ENCODE assay signal across 2 cellular contexts in the genomic region with DNA sequence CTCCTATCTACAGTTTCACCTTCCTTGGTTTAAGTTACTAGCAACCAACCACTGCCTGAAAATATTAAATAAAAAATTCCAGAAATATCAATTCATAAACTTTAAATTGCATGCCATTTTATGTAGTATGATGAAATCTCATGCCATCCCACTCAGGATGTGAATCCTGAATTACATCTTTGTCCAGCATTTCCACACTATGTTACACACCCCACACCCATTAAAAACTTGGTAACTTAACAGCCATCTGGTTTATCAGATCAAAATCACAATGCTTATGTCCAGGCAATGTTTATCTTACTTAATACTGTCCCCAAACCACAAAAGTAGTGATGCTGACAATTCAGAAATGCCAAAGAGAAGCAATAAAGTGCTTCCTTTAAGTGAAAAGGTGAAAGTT.
TF ChIP-seq lines count a peak whose summit lies in the region.

No MANE protein-coding gene starts in this region.

TF ChIP-seq in GM23338, 12 proteins besides CTCF, POLR2A, EP300 and RAD21 (continued from another document):
- TF ChIP-seq ETS1 (IDR thresholded peaks at IDR 0.05) (no peak), STAT1 (IDR thresholded peaks at IDR 0.05; ENCODE audit: unreplicated experiment) (no peak), ZNF331 (CRISPR knock-in tag; IDR thresholded peaks at IDR 0.05; ENCODE audit: low read depth) (no peak), EZH2phosphoT487 (IDR thresholded peaks at IDR 0.05; ENCODE audit: unreplicated experiment) (no peak)
- TF ChIP-seq, protein P1, sequence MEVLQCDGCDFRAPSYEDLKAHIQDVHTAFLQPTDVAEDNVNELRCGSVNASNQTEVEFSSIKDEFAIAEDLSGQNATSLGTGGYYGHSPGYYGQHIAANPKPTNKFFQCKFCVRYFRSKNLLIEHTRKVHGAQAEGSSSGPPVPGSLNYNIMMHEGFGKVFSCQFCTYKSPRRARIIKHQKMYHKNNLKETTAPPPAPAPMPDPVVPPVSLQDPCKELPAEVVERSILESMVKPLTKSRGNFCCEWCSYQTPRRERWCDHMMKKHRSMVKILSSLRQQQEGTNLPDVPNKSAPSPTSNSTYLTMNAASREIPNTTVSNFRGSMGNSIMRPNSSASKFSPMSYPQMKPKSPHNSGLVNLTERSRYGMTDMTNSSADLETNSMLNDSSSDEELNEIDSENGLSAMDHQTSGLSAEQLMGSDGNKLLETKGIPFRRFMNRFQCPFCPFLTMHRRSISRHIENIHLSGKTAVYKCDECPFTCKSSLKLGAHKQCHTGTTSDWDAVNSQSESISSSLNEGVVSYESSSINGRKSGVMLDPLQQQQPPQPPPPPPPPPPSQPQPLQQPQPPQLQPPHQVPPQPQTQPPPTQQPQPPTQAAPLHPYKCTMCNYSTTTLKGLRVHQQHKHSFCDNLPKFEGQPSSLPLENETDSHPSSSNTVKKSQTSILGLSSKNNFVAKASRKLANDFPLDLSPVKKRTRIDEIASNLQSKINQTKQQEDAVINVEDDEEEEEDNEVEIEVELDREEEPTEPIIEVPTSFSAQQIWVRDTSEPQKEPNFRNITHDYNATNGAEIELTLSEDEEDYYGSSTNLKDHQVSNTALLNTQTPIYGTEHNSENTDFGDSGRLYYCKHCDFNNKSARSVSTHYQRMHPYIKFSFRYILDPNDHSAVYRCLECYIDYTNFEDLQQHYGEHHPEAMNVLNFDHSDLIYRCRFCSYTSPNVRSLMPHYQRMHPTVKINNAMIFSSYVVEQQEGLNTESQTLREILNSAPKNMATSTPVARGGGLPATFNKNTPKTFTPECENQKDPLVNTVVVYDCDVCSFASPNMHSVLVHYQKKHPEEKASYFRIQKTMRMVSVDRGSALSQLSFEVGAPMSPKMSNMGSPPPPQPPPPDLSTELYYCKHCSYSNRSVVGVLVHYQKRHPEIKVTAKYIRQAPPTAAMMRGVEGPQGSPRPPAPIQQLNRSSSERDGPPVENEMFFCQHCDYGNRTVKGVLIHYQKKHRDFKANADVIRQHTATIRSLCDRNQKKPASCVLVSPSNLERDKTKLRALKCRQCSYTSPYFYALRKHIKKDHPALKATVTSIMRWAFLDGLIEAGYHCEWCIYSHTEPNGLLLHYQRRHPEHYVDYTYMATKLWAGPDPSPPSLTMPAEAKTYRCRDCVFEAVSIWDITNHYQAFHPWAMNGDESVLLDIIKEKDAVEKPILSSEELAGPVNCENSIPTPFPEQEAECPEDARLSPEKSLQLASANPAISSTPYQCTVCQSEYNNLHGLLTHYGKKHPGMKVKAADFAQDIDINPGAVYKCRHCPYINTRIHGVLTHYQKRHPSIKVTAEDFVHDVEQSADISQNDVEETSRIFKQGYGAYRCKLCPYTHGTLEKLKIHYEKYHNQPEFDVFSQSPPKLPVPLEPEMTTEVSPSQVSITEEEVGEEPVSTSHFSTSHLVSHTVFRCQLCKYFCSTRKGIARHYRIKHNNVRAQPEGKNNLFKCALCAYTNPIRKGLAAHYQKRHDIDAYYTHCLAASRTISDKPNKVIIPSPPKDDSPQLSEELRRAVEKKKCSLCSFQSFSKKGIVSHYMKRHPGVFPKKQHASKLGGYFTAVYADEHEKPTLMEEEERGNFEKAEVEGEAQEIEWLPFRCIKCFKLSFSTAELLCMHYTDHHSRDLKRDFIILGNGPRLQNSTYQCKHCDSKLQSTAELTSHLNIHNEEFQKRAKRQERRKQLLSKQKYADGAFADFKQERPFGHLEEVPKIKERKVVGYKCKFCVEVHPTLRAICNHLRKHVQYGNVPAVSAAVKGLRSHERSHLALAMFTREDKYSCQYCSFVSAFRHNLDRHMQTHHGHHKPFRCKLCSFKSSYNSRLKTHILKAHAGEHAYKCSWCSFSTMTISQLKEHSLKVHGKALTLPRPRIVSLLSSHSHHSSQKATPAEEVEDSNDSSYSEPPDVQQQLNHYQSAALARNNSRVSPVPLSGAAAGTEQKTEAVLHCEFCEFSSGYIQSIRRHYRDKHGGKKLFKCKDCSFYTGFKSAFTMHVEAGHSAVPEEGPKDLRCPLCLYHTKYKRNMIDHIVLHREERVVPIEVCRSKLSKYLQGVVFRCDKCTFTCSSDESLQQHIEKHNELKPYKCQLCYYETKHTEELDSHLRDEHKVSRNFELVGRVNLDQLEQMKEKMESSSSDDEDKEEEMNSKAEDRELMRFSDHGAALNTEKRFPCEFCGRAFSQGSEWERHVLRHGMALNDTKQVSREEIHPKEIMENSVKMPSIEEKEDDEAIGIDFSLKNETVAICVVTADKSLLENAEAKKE (CRISPR knock-in tag; IDR thresholded peaks at IDR 0.05): no peak

TF ChIP-seq in SK-N-SH treated with all-trans-retinoic acid at 6 μM for 48 hours, 23 proteins besides CTCF, POLR2A, EP300 and RAD21 (continued from another document):
- TF ChIP-seq, protein P2, sequence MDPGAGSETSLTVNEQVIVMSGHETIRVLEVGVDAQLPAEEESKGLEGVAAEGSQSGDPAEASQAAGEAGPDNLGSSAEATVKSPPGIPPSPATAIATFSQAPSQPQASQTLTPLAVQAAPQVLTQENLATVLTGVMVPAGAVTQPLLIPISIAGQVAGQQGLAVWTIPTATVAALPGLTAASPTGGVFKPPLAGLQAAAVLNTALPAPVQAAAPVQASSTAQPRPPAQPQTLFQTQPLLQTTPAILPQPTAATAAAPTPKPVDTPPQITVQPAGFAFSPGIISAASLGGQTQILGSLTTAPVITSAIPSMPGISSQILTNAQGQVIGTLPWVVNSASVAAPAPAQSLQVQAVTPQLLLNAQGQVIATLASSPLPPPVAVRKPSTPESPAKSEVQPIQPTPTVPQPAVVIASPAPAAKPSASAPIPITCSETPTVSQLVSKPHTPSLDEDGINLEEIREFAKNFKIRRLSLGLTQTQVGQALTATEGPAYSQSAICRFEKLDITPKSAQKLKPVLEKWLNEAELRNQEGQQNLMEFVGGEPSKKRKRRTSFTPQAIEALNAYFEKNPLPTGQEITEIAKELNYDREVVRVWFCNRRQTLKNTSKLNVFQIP (CRISPR knock-in tag; IDR thresholded peaks at IDR 0.05; ENCODE audit: borderline replicate concordance, low read depth): no peak
- TF ChIP-seq PPARA (CRISPR knock-in tag; IDR thresholded peaks at IDR 0.05; ENCODE audit: borderline replicate concordance) (no peak), ZC3H10 (CRISPR knock-in tag; IDR thresholded peaks at IDR 0.05) (no peak), CSDC2 (CRISPR knock-in tag; IDR thresholded peaks at IDR 0.05) (no peak), GLIS3 (CRISPR knock-in tag; IDR thresholded peaks at IDR 0.05) (no peak), SNAI2 (CRISPR knock-in tag; IDR thresholded peaks at IDR 0.05) (no peak), ZNF70 (CRISPR knock-in tag; IDR thresholded peaks at IDR 0.05) (no peak), TCF4 (CRISPR knock-in tag; IDR thresholded peaks at IDR 0.05; ENCODE audit: borderline replicate concordance) (no peak), TOX (CRISPR knock-in tag; IDR thresholded peaks at IDR 0.05; ENCODE audit: borderline replicate concordance) (no peak), RARB (CRISPR knock-in tag; IDR thresholded peaks at IDR 0.05) (no peak), ESRRG (CRISPR knock-in tag; IDR thresholded peaks at IDR 0.05) (no peak)
- TF ChIP-seq, protein P3, sequence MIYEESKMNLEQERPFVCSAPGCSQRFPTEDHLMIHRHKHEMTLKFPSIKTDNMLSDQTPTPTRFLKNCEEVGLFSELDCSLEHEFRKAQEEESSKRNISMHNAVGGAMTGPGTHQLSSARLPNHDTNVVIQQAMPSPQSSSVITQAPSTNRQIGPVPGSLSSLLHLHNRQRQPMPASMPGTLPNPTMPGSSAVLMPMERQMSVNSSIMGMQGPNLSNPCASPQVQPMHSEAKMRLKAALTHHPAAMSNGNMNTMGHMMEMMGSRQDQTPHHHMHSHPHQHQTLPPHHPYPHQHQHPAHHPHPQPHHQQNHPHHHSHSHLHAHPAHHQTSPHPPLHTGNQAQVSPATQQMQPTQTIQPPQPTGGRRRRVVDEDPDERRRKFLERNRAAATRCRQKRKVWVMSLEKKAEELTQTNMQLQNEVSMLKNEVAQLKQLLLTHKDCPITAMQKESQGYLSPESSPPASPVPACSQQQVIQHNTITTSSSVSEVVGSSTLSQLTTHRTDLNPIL (CRISPR knock-in tag; IDR thresholded peaks at IDR 0.05; ENCODE audit: low read depth): no peak
- TF ChIP-seq, protein P4, sequence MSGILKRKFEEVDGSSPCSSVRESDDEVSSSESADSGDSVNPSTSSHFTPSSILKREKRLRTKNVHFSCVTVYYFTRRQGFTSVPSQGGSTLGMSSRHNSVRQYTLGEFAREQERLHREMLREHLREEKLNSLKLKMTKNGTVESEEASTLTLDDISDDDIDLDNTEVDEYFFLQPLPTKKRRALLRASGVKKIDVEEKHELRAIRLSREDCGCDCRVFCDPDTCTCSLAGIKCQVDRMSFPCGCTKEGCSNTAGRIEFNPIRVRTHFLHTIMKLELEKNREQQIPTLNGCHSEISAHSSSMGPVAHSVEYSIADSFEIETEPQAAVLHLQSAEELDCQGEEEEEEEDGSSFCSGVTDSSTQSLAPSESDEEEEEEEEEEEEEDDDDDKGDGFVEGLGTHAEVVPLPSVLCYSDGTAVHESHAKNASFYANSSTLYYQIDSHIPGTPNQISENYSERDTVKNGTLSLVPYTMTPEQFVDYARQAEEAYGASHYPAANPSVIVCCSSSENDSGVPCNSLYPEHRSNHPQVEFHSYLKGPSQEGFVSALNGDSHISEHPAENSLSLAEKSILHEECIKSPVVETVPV (CRISPR knock-in tag; IDR thresholded peaks at IDR 0.05): no peak
